Comparison of ENCODE assay signal across 9 cellular contexts in the genomic region with DNA sequence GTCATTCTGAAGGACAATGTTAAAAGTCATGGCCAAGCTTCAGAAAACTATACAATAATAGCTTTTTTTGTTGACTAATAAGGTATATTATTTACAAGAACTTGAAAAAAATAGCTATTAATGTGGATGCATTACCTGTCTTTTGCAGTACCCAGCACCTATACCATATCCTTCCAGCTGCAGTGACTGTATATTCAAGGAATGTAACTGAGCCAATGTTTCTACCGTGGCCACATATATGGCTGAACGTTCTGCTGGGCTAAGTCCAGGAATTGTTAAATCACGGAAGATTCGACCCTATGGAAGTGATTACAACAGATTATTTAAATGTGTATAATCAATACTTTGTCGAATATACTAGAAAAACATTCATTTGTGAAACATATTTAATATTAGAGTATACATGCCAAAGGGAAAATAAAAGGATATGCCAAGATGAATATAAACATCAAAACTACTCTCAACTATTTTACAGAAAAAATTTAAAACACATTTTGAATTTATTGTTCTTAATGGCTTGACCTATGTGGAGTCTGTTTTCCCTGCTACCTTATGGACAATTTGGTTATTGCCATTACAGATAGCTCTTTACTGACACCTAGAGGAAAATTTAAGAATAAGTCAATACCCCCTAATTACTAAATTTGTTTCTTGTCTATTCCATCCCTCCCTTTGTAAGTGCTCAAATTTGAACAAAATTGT. TPM values are rescaled to one million over a fixed set of nuclear protein-coding genes. Genes with fewer than 3 reads are reported as not detected.
DNase-seq lines count a peak whose midpoint lies in the region; ATAC-seq and FAIRE-seq lines count a peak whose summit lies in the region.
"Had no signal": no experiment of that assay in that cellular context is flagged by ENCODE, and none has a peak within 500 bp of the region (broad histone marks: within the 10 kb centered on the region; RNA-seq: fewer than 3 reads in every experiment).

No MANE protein-coding gene starts in this region.

- H3K4me3 Mint-ChIP-seq in activated CD8-positive, alpha-beta memory T cell treated with anti-CD3 and anti-CD28 coated beads, Interleukin-2, amount 10 ng/mL, durations not matched to agents 7 days and 5 days = no peak overlapping the region
- H3K4me3 Mint-ChIP-seq: activated naive CD4-positive, alpha-beta T cell treated with anti-CD3 and anti-CD28 coated beads, Interleukin-2, amount 50 U/mL, for 24 hours had no signal

- peak; percentile 69 for ATAC-seq in activated CD8-positive, alpha-beta memory T cell treated with anti-CD3 and anti-CD28 coated beads, Interleukin-2, amount 10 ng/mL, durations not matched to agents 7 days and 5 days
- peak; percentile 76 for ATAC-seq in sciatic nerve

- no peak for DNase-seq in activated CD8-positive, alpha-beta memory T cell treated with anti-CD3 and anti-CD28 coated beads, Interleukin-2, amount 10 ng/mL, durations not matched to agents 7 days and 5 days
- no peak for DNase-seq in activated CD8-positive, alpha-beta memory T cell treated with anti-CD3 and anti-CD28 coated beads, Interleukin-2, amount 50 U/mL, for 4 hours
- DNase-seq in NCI-H1436 treated with DMSO at 0.1 percent for 48 hours (lab: John Stamatoyannopoulos, UW) (peak; percentile 21), frontal cortex (ENCODE audit: low spot score in 2 of 2) (peak in 1 of 2 donors; percentile 45), sciatic nerve (ENCODE audit: low spot score) (no peak), cortex of kidney (lab: John Stamatoyannopoulos, UW) (no peak), GOT3 (lab: John Stamatoyannopoulos, UW) (no peak)

- H3K4me1 Mint-ChIP-seq in activated CD8-positive, alpha-beta memory T cell treated with anti-CD3 and anti-CD28 coated beads, Interleukin-2, amount 10 ng/mL, durations not matched to agents 7 days and 5 days = peaks cover 12% of the 10 kb centered on the region

- CTCF ChIA-PET in activated CD8-positive, alpha-beta memory T cell treated with anti-CD3 and anti-CD28 coated beads, Interleukin-2, amount 10 ng/mL, durations not matched to agents 7 days and 5 days (lab: Charles Lee) = interaction anchor here (0.8 to 4.1 kb wide), 14 partner anchors 10 to 360 kb away, joined by 3 to 81 read pairs (median 5); partner anchors contain the start of genes ACAD11 and UBA5

- no peaks in the 10 kb centered on the region for H3K9me3 Mint-ChIP-seq in activated CD8-positive, alpha-beta memory T cell treated with anti-CD3 and anti-CD28 coated beads, Interleukin-2, amount 10 ng/mL, durations not matched to agents 7 days and 5 days (ENCODE audit: low read depth)
- H3K9me3 Mint-ChIP-seq: activated naive CD4-positive, alpha-beta T cell treated with anti-CD3 and anti-CD28 coated beads, Interleukin-2, amount 50 U/mL, for 24 hours had no signal

- no peaks in the 10 kb centered on the region for H3K27me3 Mint-ChIP-seq in activated CD8-positive, alpha-beta memory T cell treated with anti-CD3 and anti-CD28 coated beads, Interleukin-2, amount 10 ng/mL, durations not matched to agents 7 days and 5 days
- H3K27me3 Mint-ChIP-seq: activated naive CD4-positive, alpha-beta T cell treated with anti-CD3 and anti-CD28 coated beads, Interleukin-2, amount 50 U/mL, for 24 hours had no signal

- intact Hi-C loops in sciatic nerve (cut with DNase I) = loop anchor here (10.0 kb wide), 1 partner anchor 107 kb away; no protein-coding TSS in a partner anchor

- FAIRE-seq in TTC549 (lab: Jason Lieb, UNC) (peak; percentile 93), frontal cortex (lab: Jason Lieb, UNC) (peak; percentile 94)

- peaks cover 2% of the 10 kb centered on the region for H3K36me3 Mint-ChIP-seq in activated CD8-positive, alpha-beta memory T cell treated with anti-CD3 and anti-CD28 coated beads, Interleukin-2, amount 10 ng/mL, durations not matched to agents 7 days and 5 days

- H3K27ac Mint-ChIP-seq in activated CD8-positive, alpha-beta memory T cell treated with anti-CD3 and anti-CD28 coated beads, Interleukin-2, amount 10 ng/mL, durations not matched to agents 7 days and 5 days = no peak overlapping the region
- H3K27ac Mint-ChIP-seq: activated naive CD4-positive, alpha-beta T cell treated with anti-CD3 and anti-CD28 coated beads, Interleukin-2, amount 50 U/mL, for 24 hours had no signal

RNA-seq across cellular contexts. Expression of gene ACAD11, which starts 17.6 kb away (rescaled TPM):
- 10 to 100 TPM; 12.3 to 19.6 TPM for total RNA-seq in activated CD8-positive, alpha-beta memory T cell treated with anti-CD3 and anti-CD28 coated beads, Interleukin-2, amount 10 ng/mL, durations not matched to agents 7 days and 5 days
- total RNA-seq in frontal cortex = 37.9 TPM
- total RNA-seq in sciatic nerve = 39.2 TPM

RNA-seq across cellular contexts. Expression of gene UBA5, which starts 18.1 kb away (rescaled TPM):
- 10 to 100 TPM; 33.5 to 48.6 TPM for total RNA-seq in activated CD8-positive, alpha-beta memory T cell treated with anti-CD3 and anti-CD28 coated beads, Interleukin-2, amount 10 ng/mL, durations not matched to agents 7 days and 5 days
- total RNA-seq in frontal cortex = 77.9 TPM
- total RNA-seq in sciatic nerve = 32.2 TPM

RNA-seq across cellular contexts. Expression of gene ACKR4, which starts 44.9 kb away (rescaled TPM):
- not detected for total RNA-seq in activated CD8-positive, alpha-beta memory T cell treated with anti-CD3 and anti-CD28 coated beads, Interleukin-2, amount 10 ng/mL, durations not matched to agents 7 days and 5 days
- total RNA-seq in frontal cortex (not detected), sciatic nerve (3.1 TPM)
